In the genomic region with DNA sequence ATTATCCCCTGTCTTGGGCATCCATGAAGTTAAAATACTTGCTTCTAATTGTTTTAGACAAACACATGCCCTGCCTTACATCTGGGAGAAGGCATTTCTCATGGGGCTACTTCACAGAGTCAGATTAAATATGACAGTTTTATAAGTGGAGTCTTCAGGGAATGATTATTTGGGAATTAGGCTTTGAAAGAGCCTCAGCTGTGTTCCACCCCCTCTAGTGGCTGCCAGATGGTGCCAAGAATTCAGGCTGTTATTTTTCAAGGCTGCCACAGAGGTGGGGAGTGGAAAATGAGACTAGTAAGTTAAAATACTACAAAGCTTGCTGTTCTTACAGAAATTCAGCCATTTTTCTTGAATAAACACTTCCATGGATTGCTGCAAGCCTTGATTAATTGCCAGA, we compare ENCODE assay signal across 17 cellular contexts. TPM values are rescaled to one million over a fixed set of nuclear protein-coding genes. Genes with fewer than 3 reads are reported as not detected.
DNase-seq lines count a peak whose midpoint lies in the region; ATAC-seq, FAIRE-seq and TF ChIP-seq lines count a peak whose summit lies in the region.
"Had no signal": no experiment of that assay in that cellular context is flagged by ENCODE, and none has a peak within 500 bp of the region (broad histone marks: within the 10 kb centered on the region; RNA-seq: fewer than 3 reads in every experiment).

No MANE protein-coding gene starts in this region.

- no peaks in the 10 kb centered on the region for H3K9me2 ChIP-seq in MM.1S (replicated peaks; ENCODE audit: insufficient read depth, low read length)

- H3K9ac ChIP-seq in MM.1S (ENCODE audit: low read length) (no peak overlapping the region), H1 (replicated peaks in 1 of 4; ENCODE audit: extremely low read depth in 1 of 4, low read depth in 3 of 4, low read length in 3 of 4) (no peak overlapping the region)

- H3K79me1 ChIP-seq in H1 (ENCODE audit: low read depth, low read length): no peaks in the 10 kb centered on the region

- intact Hi-C loops in activated CD8-positive, alpha-beta T cell treated with anti-CD3 and anti-CD28 coated beads for 36 hours (cut with micrococcal nuclease): no loop called here
- intact Hi-C loops in transverse colon (cut with DNase I; ENCODE audit: low total_unique reads): no loop called here

- DNase-seq in activated CD8-positive, alpha-beta T cell treated with anti-CD3 and anti-CD28 coated beads for 36 hours: no peak
- DNase-seq in activated CD8-positive, alpha-beta T cell treated with anti-CD3 and anti-CD28 coated beads, Interleukin-2, amount 10 ng/mL, durations not matched to agents 7 days and 5 days: no peak
- DNase-seq in MM.1S: no peak
- DNase-seq in H1 (ENCODE audit: low read depth in 1 of 2, low spot score in 2 of 2): no peak
- DNase-seq in transverse colon: no peak
- DNase-seq in NCI-H2029 treated with DMSO at 0.1 percent for 48 hours (lab: John Stamatoyannopoulos, UW): no peak
- DNase-seq in stimulated activated naive CD4-positive, alpha-beta T cell (lab: John Stamatoyannopoulos, UW): no peak
- no peak for DNase-seq in activated naive CD4-positive, alpha-beta T cell treated with anti-CD3 and anti-CD28 coated beads, Interleukin-2, amount 10 ng/mL, durations not matched to agents 7 days and 5 days
- DNase-seq: ACHN; activated CD4-positive, alpha-beta T cell treated with anti-CD3 and anti-CD28 coated beads, Interleukin-2, amount 10 ng/mL, durations not matched to agents 7 days and 5 days; central memory CD4-positive, alpha-beta T cell; immature natural killer cell; naive thymus-derived CD8-positive, alpha-beta T cell; NCI-H146 had no signal

- H2BK12ac ChIP-seq in H1 (ENCODE audit: low read depth, low read length): no peak overlapping the region

- in situ Hi-C loops in transverse colon (cut with MboI; ENCODE audit: low pct_ligation_motif_present in 1 of 4, low pct_unique_long_range_greater_than_20kb in 1 of 4, low sequenced_read_pairs in 3 of 4): no loop called here

- H3F3A ChIP-seq in MM.1S (ENCODE audit: insufficient read depth, low read length): no peaks in the 10 kb centered on the region

- H2AFZ ChIP-seq in MM.1S (ENCODE audit: low read length): no peak overlapping the region
- no peak overlapping the region for H2AFZ ChIP-seq in H1 (ENCODE audit: low read length)

- no peaks in the 10 kb centered on the region for H3K9me3 ChIP-seq in MM.1S (replicated peaks; ENCODE audit: insufficient read depth, low read length)
- peaks cover 8 to 13% of the 10 kb centered on the region in 2 experiments; a peak in 3 of 4 replicates for H3K9me3 ChIP-seq in H1 (ENCODE audit: insufficient read depth in 2 of 2, low read depth in 1 of 2, low read length in 1 of 2)
- H3K9me3 ChIP-seq in transverse colon: peaks cover 5 to 10% of the 10 kb centered on the region in 2 donors

- H3K27ac Mint-ChIP-seq in activated CD8-positive, alpha-beta T cell treated with anti-CD3 and anti-CD28 coated beads for 36 hours: peak overlapping the region; percentile 61
- H3K27ac Mint-ChIP-seq in activated CD8-positive, alpha-beta T cell treated with anti-CD3 and anti-CD28 coated beads, Interleukin-2, amount 10 ng/mL, durations not matched to agents 7 days and 5 days: no peak overlapping the region
- no peak overlapping the region for H3K27ac Mint-ChIP-seq in activated naive CD4-positive, alpha-beta T cell treated with anti-CD3 and anti-CD28 coated beads, Interleukin-2, amount 10 ng/mL, durations not matched to agents 7 days and 5 days
- H3K27ac Mint-ChIP-seq: activated CD4-positive, alpha-beta T cell treated with anti-CD3 and anti-CD28 coated beads, Interleukin-2, amount 10 ng/mL, durations not matched to agents 7 days and 5 days; activated T-helper 17 cell treated with anti-CD3 and anti-CD28 coated beads, Interleukin-2, amount 50 U/mL, for 72 hours; immature natural killer cell; naive thymus-derived CD8-positive, alpha-beta T cell had no signal

- H3K18ac ChIP-seq in H1 (ENCODE audit: extremely low read depth, low read length): no peak overlapping the region

- H3K4me1 Mint-ChIP-seq in activated CD8-positive, alpha-beta T cell treated with anti-CD3 and anti-CD28 coated beads for 36 hours (ENCODE audit: low read depth): peaks cover 7% of the 10 kb centered on the region
- no peaks in the 10 kb centered on the region for H3K4me1 Mint-ChIP-seq in activated CD8-positive, alpha-beta T cell treated with anti-CD3 and anti-CD28 coated beads, Interleukin-2, amount 10 ng/mL, durations not matched to agents 7 days and 5 days (ENCODE audit: low read depth)
- H3K4me1 Mint-ChIP-seq in activated naive CD4-positive, alpha-beta T cell treated with anti-CD3 and anti-CD28 coated beads, Interleukin-2, amount 10 ng/mL, durations not matched to agents 7 days and 5 days: no peaks in the 10 kb centered on the region
- H3K4me1 Mint-ChIP-seq: activated CD4-positive, alpha-beta T cell treated with anti-CD3 and anti-CD28 coated beads, Interleukin-2, amount 10 ng/mL, durations not matched to agents 7 days and 5 days; activated T-helper 17 cell treated with anti-CD3 and anti-CD28 coated beads, Interleukin-2, amount 50 U/mL, for 72 hours had no signal

- no peak overlapping the region for H3K56ac ChIP-seq in H1 (replicated peaks; ENCODE audit: insufficient read length, low read depth, low read length)

- no peak overlapping the region for H3K4me3 Mint-ChIP-seq in activated CD8-positive, alpha-beta T cell treated with anti-CD3 and anti-CD28 coated beads for 36 hours
- H3K4me3 Mint-ChIP-seq in activated CD8-positive, alpha-beta T cell treated with anti-CD3 and anti-CD28 coated beads, Interleukin-2, amount 10 ng/mL, durations not matched to agents 7 days and 5 days: no peak overlapping the region
- no peak overlapping the region for H3K4me3 Mint-ChIP-seq in activated naive CD4-positive, alpha-beta T cell treated with anti-CD3 and anti-CD28 coated beads, Interleukin-2, amount 10 ng/mL, durations not matched to agents 7 days and 5 days
- H3K4me3 Mint-ChIP-seq: activated CD4-positive, alpha-beta T cell treated with anti-CD3 and anti-CD28 coated beads, Interleukin-2, amount 10 ng/mL, durations not matched to agents 7 days and 5 days; activated T-helper 17 cell treated with anti-CD3 and anti-CD28 coated beads, Interleukin-2, amount 50 U/mL, for 72 hours; immature natural killer cell; naive thymus-derived CD8-positive, alpha-beta T cell had no signal

- no peaks in the 10 kb centered on the region for H3K4me1 ChIP-seq in MM.1S (ENCODE audit: low read length)
- no peaks in the 10 kb centered on the region for H3K4me1 ChIP-seq in H1 (replicated peaks in 1 of 4; ENCODE audit: control insufficient read depth in 3 of 4, insufficient read depth in 4 of 4, low read length in 3 of 4)
- no peaks in the 10 kb centered on the region for H3K4me1 ChIP-seq in transverse colon
- H3K4me1 ChIP-seq: tibial nerve had no signal

- H3K27ac ChIP-seq in MM.1S (ENCODE audit: low read length) (no peak overlapping the region), H1 (ENCODE audit: low read depth, low read length) (no peak overlapping the region), transverse colon (no peak overlapping the region)
- H3K27ac ChIP-seq: tibial nerve had no signal

- TF ChIP-seq EP300 in H1 (IDR thresholded peaks at IDR 0.05; ENCODE audit: borderline replicate concordance in 1 of 2, low read depth in 2 of 2, low read length in 2 of 2) (no peak), transverse colon (IDR thresholded peaks at IDR 0.05; ENCODE audit: low read depth) (no peak)

- no peak overlapping the region for H3K14ac ChIP-seq in H1 (ENCODE audit: insufficient read length)

- ATAC-seq in activated CD8-positive, alpha-beta T cell treated with anti-CD3 and anti-CD28 coated beads for 36 hours: no peak
- ATAC-seq in activated CD8-positive, alpha-beta T cell treated with anti-CD3 and anti-CD28 coated beads, Interleukin-2, amount 10 ng/mL, durations not matched to agents 7 days and 5 days: no peak
- ATAC-seq: activated T-helper 17 cell treated with anti-CD3 and anti-CD28 coated beads, Interleukin-2, amount 50 U/mL, for 72 hours; naive thymus-derived CD8-positive, alpha-beta T cell had no signal

- no peak overlapping the region for H3K23ac ChIP-seq in H1 (ENCODE audit: insufficient read length)

- H3K4me3 ChIP-seq in MM.1S (ENCODE audit: low read length) (no peak overlapping the region), H1 (ENCODE audit: extremely low read depth in 1 of 4, insufficient read depth in 2 of 4, low read depth in 3 of 4, low read length in 4 of 4) (no peak overlapping the region), transverse colon (no peak overlapping the region)
- H3K4me3 ChIP-seq: smooth muscle cell, tibial nerve had no signal

- H4K8ac ChIP-seq in H1 (ENCODE audit: extremely low read depth, insufficient read depth, low read length): no peak overlapping the region

- H3K27me3 Mint-ChIP-seq in activated CD8-positive, alpha-beta T cell treated with anti-CD3 and anti-CD28 coated beads for 36 hours: no peaks in the 10 kb centered on the region
- H3K27me3 Mint-ChIP-seq in activated CD8-positive, alpha-beta T cell treated with anti-CD3 and anti-CD28 coated beads, Interleukin-2, amount 10 ng/mL, durations not matched to agents 7 days and 5 days (ENCODE audit: low read depth): no peaks in the 10 kb centered on the region
- H3K27me3 Mint-ChIP-seq in activated naive CD4-positive, alpha-beta T cell treated with anti-CD3 and anti-CD28 coated beads, Interleukin-2, amount 10 ng/mL, durations not matched to agents 7 days and 5 days: no peaks in the 10 kb centered on the region
- H3K27me3 Mint-ChIP-seq: activated CD4-positive, alpha-beta T cell treated with anti-CD3 and anti-CD28 coated beads, Interleukin-2, amount 10 ng/mL, durations not matched to agents 7 days and 5 days; activated T-helper 17 cell treated with anti-CD3 and anti-CD28 coated beads, Interleukin-2, amount 50 U/mL, for 72 hours; naive thymus-derived CD8-positive, alpha-beta T cell had no signal

- H3K27me3 ChIP-seq in MM.1S (replicated peaks; ENCODE audit: insufficient read depth, low read length) (no peaks in the 10 kb centered on the region), H1 (replicated peaks in 1 of 4; ENCODE audit: control insufficient read depth in 3 of 4, extremely low read depth in 1 of 4, insufficient read depth in 3 of 4, low read length in 3 of 4) (no peaks in the 10 kb centered on the region), transverse colon (no peaks in the 10 kb centered on the region)
- H3K27me3 ChIP-seq: tibial nerve had no signal

- no peaks in the 10 kb centered on the region for H3K79me2 ChIP-seq in MM.1S (ENCODE audit: low read length)
- peaks cover 0 to 5% of the 10 kb centered on the region in 2 experiments; a peak in 1 of 4 replicates for H3K79me2 ChIP-seq in H1 (ENCODE audit: control insufficient read depth in 1 of 2, insufficient read depth in 2 of 2, low read length in 2 of 2)

- no peaks in the 10 kb centered on the region for H3K23me2 ChIP-seq in H1 (ENCODE audit: low read depth, low read length)

- peaks cover 63% of the 10 kb centered on the region for H3K36me3 Mint-ChIP-seq in activated CD8-positive, alpha-beta T cell treated with anti-CD3 and anti-CD28 coated beads for 36 hours (ENCODE audit: low read depth)
- H3K36me3 Mint-ChIP-seq in activated CD8-positive, alpha-beta T cell treated with anti-CD3 and anti-CD28 coated beads, Interleukin-2, amount 10 ng/mL, durations not matched to agents 7 days and 5 days (ENCODE audit: low read depth): peaks cover 75% of the 10 kb centered on the region
- peaks cover 73% of the 10 kb centered on the region for H3K36me3 Mint-ChIP-seq in activated naive CD4-positive, alpha-beta T cell treated with anti-CD3 and anti-CD28 coated beads, Interleukin-2, amount 10 ng/mL, durations not matched to agents 7 days and 5 days

- peaks cover 8% of the 10 kb centered on the region for H3K9me3 Mint-ChIP-seq in activated CD8-positive, alpha-beta T cell treated with anti-CD3 and anti-CD28 coated beads for 36 hours
- H3K9me3 Mint-ChIP-seq in activated CD8-positive, alpha-beta T cell treated with anti-CD3 and anti-CD28 coated beads, Interleukin-2, amount 10 ng/mL, durations not matched to agents 7 days and 5 days (ENCODE audit: insufficient read depth): peaks cover 25% of the 10 kb centered on the region
- H3K9me3 Mint-ChIP-seq in activated naive CD4-positive, alpha-beta T cell treated with anti-CD3 and anti-CD28 coated beads, Interleukin-2, amount 10 ng/mL, durations not matched to agents 7 days and 5 days: peaks cover 44% of the 10 kb centered on the region
- H3K9me3 Mint-ChIP-seq: activated T-helper 17 cell treated with anti-CD3 and anti-CD28 coated beads, Interleukin-2, amount 50 U/mL, for 72 hours had no signal

- peak; percentile 36 to 50 for TF ChIP-seq RAD21 in H1 (IDR thresholded peaks at IDR 0.05 in 1 of 2, conservative IDR thresholded peaks at IDR 0.05 in 1 of 2; ENCODE audit: low read depth in 2 of 2, low read length in 2 of 2)

- H2BK15ac ChIP-seq in H1 (ENCODE audit: low read length): no peak overlapping the region

- TF ChIP-seq POLR2A in H1 (IDR thresholded peaks at IDR 0.05; ENCODE audit: control extremely low read depth in 1 of 2, low read depth in 2 of 2, low read length in 2 of 2): no peak
- TF ChIP-seq POLR2A in transverse colon (IDR thresholded peaks at IDR 0.05): no peak

- H2BK5ac ChIP-seq in H1 (ENCODE audit: low read depth, low read length): no peak overlapping the region

- H2BK120ac ChIP-seq in H1 (replicated peaks; ENCODE audit: low read depth, low read length): no peak overlapping the region

- no peak overlapping the region for H3K4me2 ChIP-seq in MM.1S (ENCODE audit: low read depth, low read length)
- H3K4me2 ChIP-seq in H1 (ENCODE audit: insufficient read depth in 1 of 2, low read depth in 2 of 2, low read length in 2 of 2): no peak overlapping the region
- H3K4me2 ChIP-seq: smooth muscle cell had no signal

- no peak overlapping the region for H3K4ac ChIP-seq in H1 (replicated peaks; ENCODE audit: insufficient read length, low read depth, low read length)

- H2BK20ac ChIP-seq in H1 (ENCODE audit: low read length): no peak overlapping the region

- H2AK5ac ChIP-seq in H1 (ENCODE audit: low read depth, low read length): no peak overlapping the region

- H3K36me3 ChIP-seq in MM.1S (replicated peaks; ENCODE audit: insufficient read depth, low read length) (no peaks in the 10 kb centered on the region), H1 (ENCODE audit: control insufficient read depth in 2 of 4, insufficient read depth in 4 of 4, low read length in 3 of 4) (peaks cover 0 to 21% (median 6%) of the 10 kb centered on the region in 4 experiments; a peak in 3 of 8 replicates), transverse colon (peaks cover 0 to 5% (median 0%) of the 10 kb centered on the region in 4 donors)

- H4K5ac ChIP-seq in H1 (ENCODE audit: insufficient read length, low read depth, low read length): no peak overlapping the region

- no peak overlapping the region for H4K91ac ChIP-seq in H1 (replicated peaks; ENCODE audit: insufficient read length, low read length)

- POLR2A ChIA-PET in activated CD8-positive, alpha-beta T cell treated with anti-CD3 and anti-CD28 coated beads for 36 hours (lab: Charles Lee): interaction anchor here (0.6 kb wide), 1 partner anchor 606 kb away, joined by 3 read pairs; no protein-coding TSS in a partner anchor
- POLR2A ChIA-PET in activated CD8-positive, alpha-beta T cell treated with anti-CD3 and anti-CD28 coated beads, Interleukin-2, amount 10 ng/mL, durations not matched to agents 7 days and 5 days (lab: Charles Lee): no interaction called here
- POLR2A ChIA-PET in H1 (lab: Charles Lee; ENCODE audit: partially characterized antibody): interaction anchor here (0.7 to 1.3 kb wide), 2 partner anchors 70 to 72 kb away, joined by 3 to 4 read pairs; no protein-coding TSS in a partner anchor

- TF ChIP-seq CTCF in activated CD8-positive, alpha-beta T cell treated with anti-CD3 and anti-CD28 coated beads for 36 hours (IDR thresholded peaks at IDR 0.05): no peak
- TF ChIP-seq CTCF in MM.1S (IDR thresholded peaks at IDR 0.05; ENCODE audit: low read length): peak; percentile 37
- peak in 2 of 3 experiments; percentile 47 to 48; a peak in 3 of 4 replicates for TF ChIP-seq CTCF in H1 (IDR thresholded peaks at IDR 0.05; ENCODE audit: control extremely low read depth in 1 of 3, insufficient read depth in 1 of 3, low read depth in 1 of 3, low read length in 3 of 3)
- TF ChIP-seq CTCF in transverse colon (IDR thresholded peaks at IDR 0.05): peak in 3 of 5 experiments; percentile 10 to 23 (median 11)

- no peaks in the 10 kb centered on the region for H4K20me1 ChIP-seq in MM.1S (ENCODE audit: insufficient read depth, low read length)
- no peaks in the 10 kb centered on the region for H4K20me1 ChIP-seq in H1 (replicated peaks in 1 of 2; ENCODE audit: control insufficient read depth in 1 of 2, insufficient read depth in 2 of 2, low read length in 2 of 2)

- CTCF ChIA-PET in activated CD8-positive, alpha-beta T cell treated with anti-CD3 and anti-CD28 coated beads for 36 hours (lab: Charles Lee): interaction anchor here (0.9 kb wide), 1 partner anchor 235 kb away, joined by 4 read pairs; no protein-coding TSS in a partner anchor
- CTCF ChIA-PET in activated CD8-positive, alpha-beta T cell treated with anti-CD3 and anti-CD28 coated beads, Interleukin-2, amount 10 ng/mL, durations not matched to agents 7 days and 5 days (lab: Charles Lee): interaction anchor here (1.0 kb wide), 2 partner anchors 20 to 235 kb away, joined by 4 read pairs; no protein-coding TSS in a partner anchor
- CTCF ChIA-PET in H1 (lab: Charles Lee; ENCODE audit: partially characterized antibody): interaction anchor here (0.7 to 2.0 kb wide), 13 partner anchors 9 to 270 kb away, joined by 3 to 9 read pairs (median 4); no protein-coding TSS in a partner anchor
- CTCF ChIA-PET in activated naive CD4-positive, alpha-beta T cell treated with anti-CD3 and anti-CD28 coated beads, Interleukin-2, amount 10 ng/mL, durations not matched to agents 7 days and 5 days (lab: Charles Lee): no interaction called here

- FAIRE-seq in H1 (lab: Jason Lieb, UNC): no peak

RNA-seq across cellular contexts. Expression of a gene that starts 45.8 kb away (rescaled TPM):
- total RNA-seq in activated CD8-positive, alpha-beta T cell treated with anti-CD3 and anti-CD28 coated beads for 36 hours: 1 to 10 TPM; 2.3 to 2.7 TPM
- 1 to 10 TPM in 1 of 2 experiments, under 1 TPM in 1; 0.91 to 2.3 TPM for total RNA-seq in activated CD8-positive, alpha-beta T cell treated with anti-CD3 and anti-CD28 coated beads, Interleukin-2, amount 10 ng/mL, durations not matched to agents 7 days and 5 days
- total RNA-seq in H1 (2021; fragmentation: NEBNext Ultra II Directional; extraction: Animal tissue kit (Norgen Biotek cat#: 25700)): 4.9 and 6.1 TPM in 2 replicates
- 1.5 and 1.8 TPM in 2 replicates for polyA plus RNA-seq in H1 (2011; rRNA removed)
- polyA plus RNA-seq in H1 (2011; cell fraction: cytosol; rRNA removed): 2.7 TPM
- polyA plus RNA-seq in H1 (2011; cell fraction: nucleus; rRNA removed): 5.0 TPM
- 1.7 to 4.3 TPM (median 2.6 TPM) in 4 replicates for polyA plus RNA-seq in H1 (2012, experiment 1 of 2)
- polyA plus RNA-seq in H1 (2012, experiment 2 of 2): 0.16 TPM
- 3.1 TPM for polyA plus RNA-seq in H1 (2013, experiment 1 of 2)
- polyA plus RNA-seq in H1 (2013, experiment 2 of 2): 3.0 TPM
- polyA minus RNA-seq in H1 (2011; rRNA and poly(A)+ RNA removed): 6.2 and 7.5 TPM in 2 replicates
- polyA minus RNA-seq in H1 (2011; cell fraction: cytosol; rRNA and poly(A)+ RNA removed): 3.4 TPM
- 33.2 TPM for polyA minus RNA-seq in H1 (2011; cell fraction: nucleus; rRNA and poly(A)+ RNA removed)
- under 1 TPM in 2 of 4 donors, not detected in 2; under 0.01 to 0.16 TPM for total RNA-seq in transverse colon
- polyA plus RNA-seq: immature natural killer cell had no signal
